Comparison of ENCODE assay signal across 1 cellular context in the genomic region with DNA sequence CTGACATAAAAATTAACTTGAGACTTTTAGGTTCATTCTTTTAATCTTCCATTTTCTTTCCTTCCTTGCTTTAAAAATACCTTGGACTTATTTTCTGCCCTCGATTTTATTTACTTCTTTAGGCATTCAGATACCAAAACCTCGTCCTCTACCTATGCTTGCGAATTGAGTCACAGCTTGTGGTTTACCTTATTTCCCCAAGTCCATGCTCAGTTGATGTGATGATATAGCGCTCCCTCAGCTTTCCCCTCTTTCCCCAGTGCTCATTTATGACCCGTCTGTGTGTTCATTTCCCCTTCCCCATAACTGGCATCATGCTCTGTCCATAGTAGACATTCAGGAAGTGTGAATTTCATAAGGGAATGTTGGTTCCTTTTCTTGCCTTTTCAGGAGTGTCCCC.
TF ChIP-seq lines count a peak whose summit lies in the region.

No MANE protein-coding gene starts in this region.

TF ChIP-seq in GM12878, 131 proteins besides CTCF, POLR2A, EP300 and RAD21:
- peak; percentile 56 for TF ChIP-seq JUNB (IDR thresholded peaks at IDR 0.05)
- TF ChIP-seq EED (IDR thresholded peaks at IDR 0.05; ENCODE audit: low read depth): peak; percentile 33; the same call in 1 of the 2 replicates
- peak; percentile 85 for TF ChIP-seq RUNX3 (IDR thresholded peaks at IDR 0.05; ENCODE audit: low read length)
- 0 out of 2 replicates have a peak, but pooled peaks have one; percentile 53 for TF ChIP-seq CBFB (IDR thresholded peaks at IDR 0.05; ENCODE audit: low read depth)
